In the genomic region with DNA sequence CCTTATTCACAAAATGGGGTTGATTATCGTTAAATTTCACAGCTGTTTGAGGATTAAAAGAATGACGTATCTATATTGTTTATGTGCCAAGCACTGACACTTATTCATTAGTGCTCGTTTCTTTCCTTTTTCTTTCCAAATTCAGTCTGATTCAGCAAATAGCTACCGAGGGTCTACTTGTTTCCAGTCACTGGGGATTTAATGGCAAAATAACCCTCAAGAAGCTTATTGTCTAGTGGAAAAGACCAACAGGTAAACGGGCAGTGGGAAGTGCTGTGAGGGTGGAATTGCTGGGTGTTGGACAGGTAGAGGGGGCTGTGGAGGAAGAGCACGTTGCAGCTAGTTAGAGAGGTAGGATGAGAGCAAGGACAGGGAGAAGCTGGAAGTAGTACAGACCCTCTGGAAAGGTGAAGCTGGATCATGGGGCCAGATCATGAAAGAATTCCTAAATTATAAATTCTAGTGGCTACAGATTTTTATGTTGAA, we compare ENCODE assay signal across 7 cellular contexts. TPM values are rescaled to one million over a fixed set of nuclear protein-coding genes. Genes with fewer than 3 reads are reported as not detected.
DNase-seq lines count a peak whose midpoint lies in the region; ATAC-seq, FAIRE-seq and TF ChIP-seq lines count a peak whose summit lies in the region.

No MANE protein-coding gene starts in this region.

- no peak overlapping the region for H3K27ac ChIP-seq in right atrium auricular region

- intact Hi-C loops in activated CD4-positive, alpha-beta memory T cell treated with anti-CD3 and anti-CD28 coated beads for 36 hours (cut with micrococcal nuclease), result loop anchor here (1.0 to 5.0 kb wide), 6 partner anchors 10 to 354 kb away; partner anchors contain the start of genes BIRC3, CEP126 and YAP1

- no peaks in the 10 kb centered on the region for H3K27me3 ChIP-seq in right atrium auricular region

- no peaks in the 10 kb centered on the region for H3K27me3 Mint-ChIP-seq in activated CD4-positive, alpha-beta memory T cell treated with anti-CD3 and anti-CD28 coated beads for 36 hours
- H3K27me3 Mint-ChIP-seq in stimulated activated naive B cell treated with anti-CD40 and anti-IgM and Interleukin-4, amounts not matched to agents 10 μg/mL and 1 μg/mL and 100 μg/mL, for 72 hours, result peaks cover 22 to 26% of the 10 kb centered on the region in 2 donors

- peaks cover 31% of the 10 kb centered on the region for H3K4me1 Mint-ChIP-seq in activated CD4-positive, alpha-beta memory T cell treated with anti-CD3 and anti-CD28 coated beads for 36 hours (ENCODE audit: low read depth)
- H3K4me1 Mint-ChIP-seq in stimulated activated naive B cell treated with anti-CD40 and anti-IgM and Interleukin-4, amounts not matched to agents 10 μg/mL and 1 μg/mL and 100 μg/mL, for 72 hours, result peaks cover 13 to 15% of the 10 kb centered on the region in 2 donors

- POLR2A ChIA-PET in activated CD4-positive, alpha-beta memory T cell treated with anti-CD3 and anti-CD28 coated beads for 36 hours (lab: Charles Lee), result no interaction called here

- no peak overlapping the region for H3K27ac Mint-ChIP-seq in activated CD4-positive, alpha-beta memory T cell treated with anti-CD3 and anti-CD28 coated beads for 36 hours
- H3K27ac Mint-ChIP-seq in stimulated activated naive B cell treated with anti-CD40 and anti-IgM and Interleukin-4, amounts not matched to agents 10 μg/mL and 1 μg/mL and 100 μg/mL, for 72 hours, result peak overlapping the region; percentile 2

- CTCF ChIA-PET in activated CD4-positive, alpha-beta memory T cell treated with anti-CD3 and anti-CD28 coated beads for 36 hours (lab: Charles Lee), result interaction anchor here (0.6 to 3.4 kb wide), 15 partner anchors 9 to 796 kb away, joined by 3 to 19 read pairs (median 5); no protein-coding TSS in a partner anchor

- ATAC-seq in stimulated activated naive B cell treated with anti-CD40 and anti-IgM and Interleukin-4, amounts not matched to agents 10 μg/mL and 1 μg/mL and 100 μg/mL, for 72 hours (replicated peaks), result no peak
- no peak for ATAC-seq in GM18517 (IDR thresholded peaks at IDR 0.05; ENCODE audit: unreplicated experiment)

- FAIRE-seq in HTR-8/SVneo (lab: Jason Lieb, UNC), result peak; percentile 20

- peak in 1 of 2 donors; percentile 11 for TF ChIP-seq CTCF in right atrium auricular region (IDR thresholded peaks at IDR 0.05)

- no peaks in the 10 kb centered on the region for H3K36me3 ChIP-seq in right atrium auricular region

- H3K4me3 Mint-ChIP-seq in activated CD4-positive, alpha-beta memory T cell treated with anti-CD3 and anti-CD28 coated beads for 36 hours, result peak overlapping the region; percentile 24
- H3K4me3 Mint-ChIP-seq in stimulated activated naive B cell treated with anti-CD40 and anti-IgM and Interleukin-4, amounts not matched to agents 10 μg/mL and 1 μg/mL and 100 μg/mL, for 72 hours, result peak overlapping the region; percentile 77

- no peaks in the 10 kb centered on the region for H3K36me3 Mint-ChIP-seq in activated CD4-positive, alpha-beta memory T cell treated with anti-CD3 and anti-CD28 coated beads for 36 hours
- H3K36me3 Mint-ChIP-seq in stimulated activated naive B cell treated with anti-CD40 and anti-IgM and Interleukin-4, amounts not matched to agents 10 μg/mL and 1 μg/mL and 100 μg/mL, for 72 hours, result no peaks in the 10 kb centered on the region

- peak overlapping the region; percentile 30 to 54 for H3K4me3 ChIP-seq in right atrium auricular region

- DNase-seq in HTR-8/SVneo (ENCODE audit: insufficient read length, low spot score) (no peak), right atrium auricular region (ENCODE audit: low spot score) (no peak), H4 (ENCODE audit: low spot score) (no peak)
- no peak for DNase-seq in activated CD4-positive, alpha-beta memory T cell treated with anti-CD3 and anti-CD28 coated beads for 36 hours
- DNase-seq in stimulated activated naive B cell treated with anti-CD40 and anti-IgM and Interleukin-4, amounts not matched to agents 10 μg/mL and 1 μg/mL and 100 μg/mL, for 72 hours, result no peak
- no peak for DNase-seq in effector CD8-positive, alpha-beta T cell (lab: John Stamatoyannopoulos, UW)

- peaks cover 0 to 11% of the 10 kb centered on the region in 2 donors for H3K4me1 ChIP-seq in right atrium auricular region

- no peaks in the 10 kb centered on the region for H3K9me3 Mint-ChIP-seq in activated CD4-positive, alpha-beta memory T cell treated with anti-CD3 and anti-CD28 coated beads for 36 hours
- H3K9me3 Mint-ChIP-seq in stimulated activated naive B cell treated with anti-CD40 and anti-IgM and Interleukin-4, amounts not matched to agents 10 μg/mL and 1 μg/mL and 100 μg/mL, for 72 hours, result no peaks in the 10 kb centered on the region

- no peaks in the 10 kb centered on the region for H3K9me3 ChIP-seq in right atrium auricular region

RNA-seq across cellular contexts. Expression of gene BIRC3, which starts 48.3 kb away (rescaled TPM):
- total RNA-seq in activated CD4-positive, alpha-beta memory T cell treated with anti-CD3 and anti-CD28 coated beads for 36 hours, result 100 to 1,000 TPM; 135 to 139 TPM
- 1 to 10 TPM; 3.6 to 9.1 TPM for total RNA-seq in right atrium auricular region
- 0.27 and 0.89 TPM in 2 replicates for total RNA-seq in H4 (2014; rRNA removed; shearing (Covaris generic))

Comparison
In these comparisons a context has a peak if more than half of its experiments do, and no peak if none do; other contexts are left out.
1. RNA of gene BIRC3, which starts 48.3 kb away (total RNA-seq): 135 to 139 TPM in activated CD4-positive, alpha-beta memory T cell treated with anti-CD3 and anti-CD28 coated beads for 36 hours; 3.6 to 9.1 TPM in right atrium auricular region and 0.27 to 0.89 TPM in H4; every median in the first group is over 10 times any median in the second.